Comparison of ENCODE assay signal across 20 cellular contexts in the genomic region with DNA sequence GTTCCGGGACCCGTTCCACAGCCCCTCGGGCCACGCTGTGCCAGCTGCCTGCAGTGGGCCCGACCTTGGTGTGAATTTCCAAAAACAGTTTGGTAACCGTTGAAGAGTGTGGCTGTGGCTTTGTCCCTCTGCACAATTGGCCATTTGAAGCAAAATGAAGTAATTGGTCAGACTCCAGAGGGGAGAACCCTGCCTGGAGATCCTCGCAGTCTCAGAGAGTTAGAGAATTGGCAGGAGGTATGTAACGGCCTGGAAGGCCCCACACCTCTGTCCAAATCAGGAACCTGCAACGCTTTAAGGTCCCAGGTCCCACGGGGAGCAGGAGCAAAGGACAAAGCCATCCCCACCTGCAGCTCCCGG.
"Had no signal": no experiment of that assay in that cellular context is flagged by ENCODE, and none has a peak within 500 bp of the region (broad histone marks: within the 10 kb centered on the region; RNA-seq: fewer than 3 reads in every experiment).

No MANE protein-coding gene starts in this region.

- H3K9me3 Mint-ChIP-seq: activated CD4-positive, alpha-beta T cell treated with anti-CD3 and anti-CD28 coated beads, Interleukin-2, amount 10 ng/mL, durations not matched to agents 7 days and 5 days; activated naive CD8-positive, alpha-beta T cell treated with anti-CD3 and anti-CD28 coated beads, Interleukin-2, amount 10 ng/mL, durations not matched to agents 7 days and 5 days; activated T-cell treated with anti-CD3 and anti-CD28 coated beads, Interleukin-2, amount 50 U/mL, for 24 hours; activated T-helper 2 cell treated with anti-CD3 and anti-CD28 coated beads, Interferon-gamma antibody, Interleukin-2, Interleukin-4, amounts not matched to agents 10 μg/mL and 5 μg/mL and 100 μg/mL, durations not matched to agents 14 hours and 24 hours and 36 hours; stimulated activated effector memory CD8-positive, alpha-beta T cell treated with anti-CD3 and anti-CD28 coated beads, Interleukin-12 subunit alpha, Interleukin-12 subunit beta, amount 100 ng/mL, for 72 hours had no signal

- FAIRE-seq: frontal cortex, keratinocyte had no signal

- H3K4me2 ChIP-seq: smooth muscle cell had no signal

- H3K27me3 ChIP-seq: body of pancreas, ovary, testis, upper lobe of right lung had no signal

- H3K4me3 ChIP-seq: body of pancreas, coronary artery, ovary, smooth muscle cell, stomach, testis, upper lobe of right lung had no signal

- H3K27me3 Mint-ChIP-seq: activated CD4-positive, alpha-beta T cell treated with anti-CD3 and anti-CD28 coated beads, Interleukin-2, amount 10 ng/mL, durations not matched to agents 7 days and 5 days; naive thymus-derived CD8-positive, alpha-beta T cell had no signal

- H3K4me1 Mint-ChIP-seq: stimulated activated effector memory CD8-positive, alpha-beta T cell treated with anti-CD3 and anti-CD28 coated beads, Interleukin-12 subunit alpha, Interleukin-12 subunit beta, amount 100 ng/mL, for 72 hours had no signal

- H3K27ac ChIP-seq: coronary artery, ovary, stomach, testis, upper lobe of right lung had no signal

- ATAC-seq: activated CD8-positive, alpha-beta T cell treated with anti-CD3 and anti-CD28 coated beads, Interleukin-2, amount 10 ng/mL, durations not matched to agents 7 days and 5 days; left ventricle myocardium superior; naive thymus-derived CD8-positive, alpha-beta T cell; sciatic nerve; stimulated activated effector memory CD8-positive, alpha-beta T cell treated with anti-CD3 and anti-CD28 coated beads, Interleukin-12 subunit alpha, Interleukin-12 subunit beta, amount 100 ng/mL, for 72 hours; upper lobe of right lung had no signal

- H3K4me1 ChIP-seq: stomach, testis, upper lobe of right lung had no signal

- DNase-seq: activated CD4-positive, alpha-beta T cell treated with anti-CD3 and anti-CD28 coated beads, Interleukin-2, amount 10 ng/mL, durations not matched to agents 7 days and 5 days; activated CD8-positive, alpha-beta T cell treated with anti-CD3 and anti-CD28 coated beads, Interleukin-2, amount 10 ng/mL, durations not matched to agents 7 days and 5 days; activated naive CD4-positive, alpha-beta T cell treated with Interleukin-2 at 50 U/mL for 16 hours; activated naive CD8-positive, alpha-beta T cell treated with anti-CD3 and anti-CD28 coated beads, Interleukin-2, amount 10 ng/mL, durations not matched to agents 7 days and 5 days; activated T-cell treated with anti-CD3 and anti-CD28 coated beads, Interleukin-2, amount 50 U/mL, for 24 hours; left ventricle myocardium superior; naive thymus-derived CD8-positive, alpha-beta T cell; stimulated activated CD4-positive, alpha-beta T cell treated with anti-CD3 and anti-CD28 coated beads, Interleukin-4, amount 100 ng/mL, for 1 hour; stomach; testis; upper lobe of right lung had no signal

- H3K36me3 ChIP-seq: ovary had no signal

- H3K4me3 Mint-ChIP-seq: activated CD4-positive, alpha-beta T cell treated with anti-CD3 and anti-CD28 coated beads, Interleukin-2, amount 10 ng/mL, durations not matched to agents 7 days and 5 days; activated CD8-positive, alpha-beta T cell treated with anti-CD3 and anti-CD28 coated beads, Interleukin-2, amount 10 ng/mL, durations not matched to agents 7 days and 5 days; activated naive CD8-positive, alpha-beta T cell treated with anti-CD3 and anti-CD28 coated beads, Interleukin-2, amount 10 ng/mL, durations not matched to agents 7 days and 5 days; activated T-cell treated with anti-CD3 and anti-CD28 coated beads, Interleukin-2, amount 50 U/mL, for 24 hours; naive thymus-derived CD8-positive, alpha-beta T cell; stimulated activated effector memory CD8-positive, alpha-beta T cell treated with anti-CD3 and anti-CD28 coated beads, Interleukin-12 subunit alpha, Interleukin-12 subunit beta, amount 100 ng/mL, for 72 hours had no signal

- H3K9me3 ChIP-seq: body of pancreas, ovary, stomach, testis, upper lobe of right lung had no signal

- H3K36me3 Mint-ChIP-seq: activated naive CD8-positive, alpha-beta T cell treated with anti-CD3 and anti-CD28 coated beads, Interleukin-2, amount 10 ng/mL, durations not matched to agents 7 days and 5 days had no signal

- H3K27ac Mint-ChIP-seq: activated CD4-positive, alpha-beta T cell treated with anti-CD3 and anti-CD28 coated beads, Interleukin-2, amount 10 ng/mL, durations not matched to agents 7 days and 5 days; activated CD8-positive, alpha-beta T cell treated with anti-CD3 and anti-CD28 coated beads, Interleukin-2, amount 10 ng/mL, durations not matched to agents 7 days and 5 days; activated naive CD8-positive, alpha-beta T cell treated with anti-CD3 and anti-CD28 coated beads, Interleukin-2, amount 10 ng/mL, durations not matched to agents 7 days and 5 days; activated T-cell treated with anti-CD3 and anti-CD28 coated beads, Interleukin-2, amount 50 U/mL, for 24 hours; activated T-helper 2 cell treated with anti-CD3 and anti-CD28 coated beads, Interferon-gamma antibody, Interleukin-2, Interleukin-4, amounts not matched to agents 10 μg/mL and 5 μg/mL and 100 μg/mL, durations not matched to agents 14 hours and 24 hours and 36 hours; stimulated activated effector memory CD8-positive, alpha-beta T cell treated with anti-CD3 and anti-CD28 coated beads, Interleukin-12 subunit alpha, Interleukin-12 subunit beta, amount 100 ng/mL, for 72 hours had no signal
